8 cellular contexts compared by ENCODE assay signal in genomic region chr6:125789576-125790402, GRCh38. TPM values are rescaled to one million over a fixed set of nuclear protein-coding genes. Genes with fewer than 3 reads are reported as not detected.
DNase-seq lines count a peak whose midpoint lies in the region; ATAC-seq and TF ChIP-seq lines count a peak whose summit lies in the region.

No MANE protein-coding gene starts in this region.

- peak; percentile 10 to 73 (median 40) for DNase-seq in CD8-positive, alpha-beta T cell
- peak; percentile 36 for DNase-seq in GM20000 (ENCODE audit: low spot score)
- peak; percentile 53 to 95 (median 76) for DNase-seq in HUDEP-2 (lab: John Stamatoyannopoulos, UW; ENCODE audit: unreplicated experiment in 76 of 76)
- DNase-seq in NT2/D1 (ENCODE audit: low read depth, low spot score) = no peak
- DNase-seq in fibroblast of villous mesenchyme (ENCODE audit: low read depth) = peak; percentile 82
- peak in 1 of 2 donors; percentile 90 for DNase-seq in vagina (ENCODE audit: extremely low spot score in 2 of 2)

- no peak for TF ChIP-seq RAD21 in neural cell (conservative IDR thresholded peaks at IDR 0.05)

- peak overlapping the region; percentile 89 for H3K9ac ChIP-seq in NT2/D1 (ENCODE audit: insufficient read length, low read depth)
- peak overlapping the region; percentile 76 for H3K9ac ChIP-seq in neural cell (ENCODE audit: low read length)

- H3K27ac ChIP-seq in CD8-positive, alpha-beta T cell (ENCODE audit: low read depth, low read length) = peak overlapping the region; percentile 72
- peak overlapping the region; percentile 81 for H3K27ac ChIP-seq in neural cell (ENCODE audit: low read length)
- H3K27ac ChIP-seq in vagina = peak overlapping the region; percentile 97

- no peaks in the 10 kb centered on the region for H4K20me1 ChIP-seq in neural cell (ENCODE audit: insufficient read depth)

- peak; percentile 37 for ATAC-seq in CD8-positive, alpha-beta T cell
- ATAC-seq in activated T-helper 17 cell treated with anti-CD3 and anti-CD28 coated beads, Interleukin-2, amount 50 U/mL, for 72 hours (replicated peaks) = peak; percentile 28

- no peaks in the 10 kb centered on the region for H3K27me3 ChIP-seq in CD8-positive, alpha-beta T cell (ENCODE audit: insufficient read depth, low read length)
- H3K27me3 ChIP-seq in NT2/D1 (ENCODE audit: insufficient read depth, insufficient read length) (no peaks in the 10 kb centered on the region), neural cell (ENCODE audit: insufficient read depth, low read depth, low read length) (no peaks in the 10 kb centered on the region), vagina (no peaks in the 10 kb centered on the region)

- intact Hi-C loops in CD8-positive, alpha-beta T cell (cut with DNase I, micrococcal nuclease) = loop anchor here (1.0 to 10.0 kb wide), 9 partner anchors 8 to 1478 kb away; partner anchors contain the start of genes RNF146 (in 2 of the 2), CENPW (in 1 of the 2), HINT3 (in 1 of the 2) and TRMT11 (in 1 of the 2)
- intact Hi-C loops in vagina (cut with DNase I) = no loop called here

- peak overlapping the region; percentile 98 for H3K27ac Mint-ChIP-seq in CD8-positive, alpha-beta T cell
- H3K27ac Mint-ChIP-seq in activated T-helper 17 cell treated with anti-CD3 and anti-CD28 coated beads, Interleukin-2, amount 50 U/mL, for 72 hours = peak overlapping the region; percentile 94

- H3K4me3 Mint-ChIP-seq in CD8-positive, alpha-beta T cell = peak overlapping the region; percentile 91
- peak overlapping the region; percentile 92 for H3K4me3 Mint-ChIP-seq in activated T-helper 17 cell treated with anti-CD3 and anti-CD28 coated beads, Interleukin-2, amount 50 U/mL, for 72 hours

- TF ChIP-seq POLR2A in vagina (IDR thresholded peaks at IDR 0.05) = no peak

- H3K4me3 ChIP-seq in CD8-positive, alpha-beta T cell (ENCODE audit: low read depth, low read length) = peak overlapping the region; percentile 81
- H3K4me3 ChIP-seq in NT2/D1 (ENCODE audit: insufficient read length, low read depth) = peak overlapping the region; percentile 73
- peak overlapping the region; percentile 87 for H3K4me3 ChIP-seq in fibroblast of villous mesenchyme (ENCODE audit: low read depth, low read length)
- peak overlapping the region; percentile 89 for H3K4me3 ChIP-seq in neural cell (ENCODE audit: low read length)
- peak overlapping the region; percentile 88 to 94 for H3K4me3 ChIP-seq in vagina

- H2AFZ ChIP-seq in neural cell (ENCODE audit: low read depth, low read length) = peak overlapping the region; percentile 61

- TF ChIP-seq EP300 in neural cell (conservative IDR thresholded peaks at IDR 0.05; ENCODE audit: poor library complexity, severe bottlenecking) = no peak

- no peaks in the 10 kb centered on the region for H3K9me2 ChIP-seq in neural cell (ENCODE audit: insufficient read depth, low read length)

- peaks cover 19% of the 10 kb centered on the region for H3K79me2 ChIP-seq in neural cell (replicated peaks; ENCODE audit: insufficient read depth, low read length)

- CTCF ChIA-PET in CD8-positive, alpha-beta T cell (lab: Charles Lee) = interaction anchor here (0.7 to 5.2 kb wide), 14 partner anchors 8 to 197 kb away, joined by 3 to 54 read pairs (median 8); partner anchors contain the start of genes HINT3 and TRMT11

- peaks cover 16% of the 10 kb centered on the region for H3K36me3 Mint-ChIP-seq in CD8-positive, alpha-beta T cell
- H3K36me3 Mint-ChIP-seq in activated T-helper 17 cell treated with anti-CD3 and anti-CD28 coated beads, Interleukin-2, amount 50 U/mL, for 72 hours (ENCODE audit: low read depth) = peaks cover 52% of the 10 kb centered on the region

- peak overlapping the region; percentile 49 for H3K4me2 ChIP-seq in neural cell (ENCODE audit: low read length)

- TF ChIP-seq CTCF in CD8-positive, alpha-beta T cell (IDR thresholded peaks at IDR 0.05) = no peak
- no peak for TF ChIP-seq CTCF in GM20000 (IDR thresholded peaks at IDR 0.05; ENCODE audit: extremely low read depth, missing control alignments)
- TF ChIP-seq CTCF in fibroblast of villous mesenchyme (IDR thresholded peaks at IDR 0.05; ENCODE audit: insufficient read depth, low read depth, low read length) = no peak
- TF ChIP-seq CTCF in neural cell (IDR thresholded peaks at IDR 0.05; ENCODE audit: poor library complexity, severe bottlenecking) = no peak
- TF ChIP-seq CTCF in vagina (IDR thresholded peaks at IDR 0.05) = no peak

- H3K9me3 ChIP-seq in CD8-positive, alpha-beta T cell (ENCODE audit: low read length) = no peaks in the 10 kb centered on the region
- H3K9me3 ChIP-seq in NT2/D1 (ENCODE audit: insufficient read depth, low read length) (no peaks in the 10 kb centered on the region), neural cell (ENCODE audit: low read length) (no peaks in the 10 kb centered on the region), vagina (no peaks in the 10 kb centered on the region)

- H3K9me3 Mint-ChIP-seq in CD8-positive, alpha-beta T cell = no peaks in the 10 kb centered on the region
- H3K9me3 Mint-ChIP-seq in activated T-helper 17 cell treated with anti-CD3 and anti-CD28 coated beads, Interleukin-2, amount 50 U/mL, for 72 hours = no peaks in the 10 kb centered on the region

- peaks cover 23% of the 10 kb centered on the region for H3K4me1 ChIP-seq in CD8-positive, alpha-beta T cell (ENCODE audit: insufficient read depth, low read length)
- H3K4me1 ChIP-seq in NT2/D1 (ENCODE audit: insufficient read depth, insufficient read length) (no peaks in the 10 kb centered on the region), vagina (peaks cover 45% of the 10 kb centered on the region)

- POLR2A ChIA-PET in CD8-positive, alpha-beta T cell (lab: Charles Lee) = interaction anchor here (0.6 to 6.6 kb wide), 37 partner anchors 9 to 1477 kb away, joined by 3 to 257 read pairs (median 4); partner anchors contain the start of genes HDDC2, HEY2, HINT3 and RNF146

- no peaks in the 10 kb centered on the region for H3F3A ChIP-seq in neural cell (ENCODE audit: insufficient read depth, low read length, poor library complexity, severe bottlenecking)

- H3K36me3 ChIP-seq in CD8-positive, alpha-beta T cell (ENCODE audit: insufficient read depth, low read length) = no peaks in the 10 kb centered on the region
- no peaks in the 10 kb centered on the region for H3K36me3 ChIP-seq in NT2/D1 (ENCODE audit: insufficient read depth, insufficient read length, low read length)
- no peaks in the 10 kb centered on the region for H3K36me3 ChIP-seq in neural cell (ENCODE audit: insufficient read depth, low read length)
- no peaks in the 10 kb centered on the region for H3K36me3 ChIP-seq in vagina

- no peaks in the 10 kb centered on the region for H3K27me3 Mint-ChIP-seq in CD8-positive, alpha-beta T cell (ENCODE audit: low read depth)
- no peaks in the 10 kb centered on the region for H3K27me3 Mint-ChIP-seq in activated T-helper 17 cell treated with anti-CD3 and anti-CD28 coated beads, Interleukin-2, amount 50 U/mL, for 72 hours

- H3K4me1 Mint-ChIP-seq in CD8-positive, alpha-beta T cell (ENCODE audit: low read depth) = peaks cover 46% of the 10 kb centered on the region
- peaks cover 31% of the 10 kb centered on the region for H3K4me1 Mint-ChIP-seq in activated T-helper 17 cell treated with anti-CD3 and anti-CD28 coated beads, Interleukin-2, amount 50 U/mL, for 72 hours

TF ChIP-seq in neural cell, 6 proteins besides CTCF, POLR2A, EP300 and RAD21:
- TF ChIP-seq EZH2 (IDR thresholded peaks at IDR 0.05; ENCODE audit: borderline replicate concordance, insufficient read depth, low read length, poor library complexity, severe bottlenecking) (no peak), REST (IDR thresholded peaks at IDR 0.05; ENCODE audit: borderline replicate concordance) (no peak), POLR2AphosphoS5 (IDR thresholded peaks at IDR 0.05) (no peak), MXI1 (conservative IDR thresholded peaks at IDR 0.05; ENCODE audit: poor library complexity, severe bottlenecking) (no peak), SMC3 (conservative IDR thresholded peaks at IDR 0.05; ENCODE audit: poor library complexity) (no peak), TAF1 (IDR thresholded peaks at IDR 0.05; ENCODE audit: low read depth) (no peak)

RNA-seq across cellular contexts. Expression of gene NCOA7, which starts 1.0 kb away (rescaled TPM):
- 10 to 100 TPM; 27.2 to 28.6 TPM for total RNA-seq in CD8-positive, alpha-beta T cell
- total RNA-seq in activated T-helper 17 cell treated with anti-CD3 and anti-CD28 coated beads, Interleukin-2, amount 50 U/mL, for 72 hours = 10 to 100 TPM; 44.6 to 59.9 TPM
- total RNA-seq in fibroblast of villous mesenchyme (21.6 and 52.7 TPM in 2 replicates), vagina (48.6 TPM)
- 13.7 and 17.1 TPM in 2 replicates for polyA plus RNA-seq in neural cell
- 21.7 and 38.2 TPM in 2 replicates for polyA minus RNA-seq in neural cell

RNA-seq across cellular contexts. Expression of gene HEY2, which starts 40.4 kb away (rescaled TPM):
- total RNA-seq in CD8-positive, alpha-beta T cell = under 1 TPM; 0.11 to 0.33 TPM
- under 1 TPM in 1 of 2 donors, not detected in 1; 0.09 TPM for total RNA-seq in activated T-helper 17 cell treated with anti-CD3 and anti-CD28 coated beads, Interleukin-2, amount 50 U/mL, for 72 hours
- total RNA-seq in fibroblast of villous mesenchyme (0.32 TPM in 1 of 2 replicates, not detected in the other), vagina (0.98 TPM)
- polyA plus RNA-seq in neural cell = 0.20 TPM in 1 of 2 replicates, not detected in the other
- polyA minus RNA-seq in neural cell = not detected in 2 replicates
